ENCODE assay signal across 8 cellular contexts in genomic region chr18:32552421-32553030, GRCh38.
DNase-seq lines count a peak whose midpoint lies in the region; ATAC-seq and TF ChIP-seq lines count a peak whose summit lies in the region.

No MANE protein-coding gene starts in this region.

- no peaks in the 10 kb centered on the region for H3K27me3 ChIP-seq in CD4-positive, CD25-positive, alpha-beta regulatory T cell (ENCODE audit: control insufficient read depth, insufficient read depth, low read length)
- H3K27me3 ChIP-seq in endodermal cell (ENCODE audit: control insufficient read depth, insufficient read depth, low read length, poor library complexity, severe bottlenecking) = no peaks in the 10 kb centered on the region

- no peaks in the 10 kb centered on the region for H3K4me1 ChIP-seq in CD4-positive, CD25-positive, alpha-beta regulatory T cell (ENCODE audit: control insufficient read depth, insufficient read depth, low read length, poor library complexity, severe bottlenecking)
- peaks cover 5% of the 10 kb centered on the region for H3K4me1 ChIP-seq in endodermal cell (ENCODE audit: control insufficient read depth, insufficient read depth, low read length)

- H3K27ac Mint-ChIP-seq in CD4-positive, CD25-positive, alpha-beta regulatory T cell = no peak overlapping the region
- no peak overlapping the region for H3K27ac Mint-ChIP-seq in endodermal cell
- H3K27ac Mint-ChIP-seq in stimulated activated naive B cell treated with anti-CD40 and anti-IgM and Interleukin-4, amounts not matched to agents 10 μg/mL and 1 μg/mL and 100 μg/mL, for 72 hours = no peak overlapping the region

- H3K4me3 ChIP-seq in CD4-positive, CD25-positive, alpha-beta regulatory T cell (ENCODE audit: low read depth, low read length) = no peak overlapping the region
- H3K4me3 ChIP-seq in endodermal cell (ENCODE audit: low read length) = no peak overlapping the region

- H3K9me3 ChIP-seq in CD4-positive, CD25-positive, alpha-beta regulatory T cell (ENCODE audit: control insufficient read depth in 2 of 2, low read length in 2 of 2) = no peaks in the 10 kb centered on the region
- H3K9me3 ChIP-seq in endodermal cell (ENCODE audit: control insufficient read depth, low read length) = no peaks in the 10 kb centered on the region

- H3K36me3 Mint-ChIP-seq in CD4-positive, CD25-positive, alpha-beta regulatory T cell = no peaks in the 10 kb centered on the region
- no peaks in the 10 kb centered on the region for H3K36me3 Mint-ChIP-seq in endodermal cell (ENCODE audit: low read depth)
- H3K36me3 Mint-ChIP-seq in stimulated activated naive B cell treated with anti-CD40 and anti-IgM and Interleukin-4, amounts not matched to agents 10 μg/mL and 1 μg/mL and 100 μg/mL, for 72 hours = no peaks in the 10 kb centered on the region

- peak in 1 of 2 donors; percentile 50 for ATAC-seq in CD4-positive, CD25-positive, alpha-beta regulatory T cell (ENCODE audit: low read depth in 2 of 2)
- peak; percentile 86 for ATAC-seq in HG03280 (IDR thresholded peaks at IDR 0.05; ENCODE audit: unreplicated experiment)
- ATAC-seq in stimulated activated naive B cell treated with anti-CD40 and anti-IgM and Interleukin-4, amounts not matched to agents 10 μg/mL and 1 μg/mL and 100 μg/mL, for 72 hours (replicated peaks) = peak; percentile 81 to 90

- peak; percentile 19 to 71 (median 57) for DNase-seq in CD4-positive, CD25-positive, alpha-beta regulatory T cell
- DNase-seq in GM19238 (ENCODE audit: insufficient read length, low spot score) = peak; percentile 53
- DNase-seq in NCI-H510A treated with DMSO at 0.1 percent for 48 hours (lab: John Stamatoyannopoulos, UW) = peak; percentile 94
- peak; percentile 44 for DNase-seq in activated CD4-positive, alpha-beta T cell treated with anti-CD3 and anti-CD28 coated beads, Interleukin-2, amount 50 U/mL, for 1 hour
- DNase-seq in endodermal cell = peak; percentile 89
- peak; percentile 43 for DNase-seq in middle frontal gyrus (ENCODE audit: extremely low spot score, low spot score)
- DNase-seq in stimulated activated naive B cell treated with anti-CD40 and anti-IgM and Interleukin-4, amounts not matched to agents 10 μg/mL and 1 μg/mL and 100 μg/mL, for 72 hours = peak; percentile 28

- peaks cover 0 to 4% (median under 1%) of the 10 kb centered on the region in 4 donors for H3K4me1 Mint-ChIP-seq in CD4-positive, CD25-positive, alpha-beta regulatory T cell
- peaks cover 39% of the 10 kb centered on the region for H3K4me1 Mint-ChIP-seq in endodermal cell
- peaks cover 2 to 9% of the 10 kb centered on the region in 2 donors for H3K4me1 Mint-ChIP-seq in stimulated activated naive B cell treated with anti-CD40 and anti-IgM and Interleukin-4, amounts not matched to agents 10 μg/mL and 1 μg/mL and 100 μg/mL, for 72 hours

- H3K36me3 ChIP-seq in CD4-positive, CD25-positive, alpha-beta regulatory T cell (ENCODE audit: control insufficient read depth, insufficient read depth, low read length) = no peaks in the 10 kb centered on the region
- H3K36me3 ChIP-seq in endodermal cell (ENCODE audit: control insufficient read depth, insufficient read depth, low read length) = no peaks in the 10 kb centered on the region

- H3K9me3 Mint-ChIP-seq in CD4-positive, CD25-positive, alpha-beta regulatory T cell = peaks cover 0 to 2% (median 0%) of the 10 kb centered on the region in 7 donors
- H3K9me3 Mint-ChIP-seq in endodermal cell = no peaks in the 10 kb centered on the region
- no peaks in the 10 kb centered on the region for H3K9me3 Mint-ChIP-seq in stimulated activated naive B cell treated with anti-CD40 and anti-IgM and Interleukin-4, amounts not matched to agents 10 μg/mL and 1 μg/mL and 100 μg/mL, for 72 hours

- H3K27me3 Mint-ChIP-seq in CD4-positive, CD25-positive, alpha-beta regulatory T cell = peaks cover 15% of the 10 kb centered on the region
- H3K27me3 Mint-ChIP-seq in endodermal cell (ENCODE audit: insufficient read depth) = no peaks in the 10 kb centered on the region
- H3K27me3 Mint-ChIP-seq in stimulated activated naive B cell treated with anti-CD40 and anti-IgM and Interleukin-4, amounts not matched to agents 10 μg/mL and 1 μg/mL and 100 μg/mL, for 72 hours = peaks cover 13 to 23% of the 10 kb centered on the region in 2 donors

- peak; percentile 88 for TF ChIP-seq CTCF in endodermal cell (conservative IDR thresholded peaks at IDR 0.05)

- WGBS in endodermal cell (ENCODE audit: insufficient coverage in 1 of 2, insufficient read length in 1 of 2), 2 experiments = 10 to 61% methylated on average over 2 to 3 of the region's 4 CpGs

- no peak overlapping the region for H3K4me3 Mint-ChIP-seq in CD4-positive, CD25-positive, alpha-beta regulatory T cell
- no peak overlapping the region for H3K4me3 Mint-ChIP-seq in endodermal cell
- no peak overlapping the region for H3K4me3 Mint-ChIP-seq in stimulated activated naive B cell treated with anti-CD40 and anti-IgM and Interleukin-4, amounts not matched to agents 10 μg/mL and 1 μg/mL and 100 μg/mL, for 72 hours

- no peak overlapping the region for H3K9ac ChIP-seq in endodermal cell (ENCODE audit: extremely low read depth, low read length, poor library complexity, severe bottlenecking)

- H3K27ac ChIP-seq in CD4-positive, CD25-positive, alpha-beta regulatory T cell (ENCODE audit: insufficient read depth, low read length, poor library complexity, severe bottlenecking) = no peak overlapping the region
- no peak overlapping the region for H3K27ac ChIP-seq in endodermal cell (ENCODE audit: low read depth, low read length)

Comparison
In these comparisons a context has a peak if more than half of its experiments do, and no peak if none do; other contexts are left out.
1. DNase-seq: peak in every context shown above with its lines; median percentile 94 in NCI-H510A treated with DMSO at 0.1 percent for 48 hours; 89 in endodermal cell; 57 in CD4-positive, CD25-positive, alpha-beta regulatory T cell; 53 in GM19238; 44 in activated CD4-positive, alpha-beta T cell treated with anti-CD3 and anti-CD28 coated beads, Interleukin-2, amount 50 U/mL, for 1 hour; 43 in middle frontal gyrus; 28 in stimulated activated naive B cell treated with anti-CD40 and anti-IgM and Interleukin-4, amounts not matched to agents 10 μg/mL and 1 μg/mL and 100 μg/mL, for 72 hours.